ENCODE assay signal across 24 cellular contexts in genomic region chr15:33191641-33192040, GRCh38. TPM values are rescaled to one million over a fixed set of nuclear protein-coding genes. Genes with fewer than 3 reads are reported as not detected.
DNase-seq lines count a peak whose midpoint lies in the region; ATAC-seq, FAIRE-seq and TF ChIP-seq lines count a peak whose summit lies in the region.
"Had no signal": no experiment of that assay in that cellular context is flagged by ENCODE, and none has a peak within 500 bp of the region (broad histone marks: within the 10 kb centered on the region; RNA-seq: fewer than 3 reads in every experiment).

No MANE protein-coding gene starts in this region.

- no peak for TF ChIP-seq RAD21 in A549 (conservative IDR thresholded peaks at IDR 0.05 in 1 of 2, IDR thresholded peaks at IDR 0.05 in 1 of 2)

- DNase-seq in A549 (ENCODE audit: low read depth in 1 of 2, low spot score in 1 of 2) (no peak), D721Med (ENCODE audit: insufficient read length, low spot score) (no peak), NCI-H82 treated with DMSO at 0.1 percent for 48 hours (lab: John Stamatoyannopoulos, UW; ENCODE audit: unreplicated experiment) (peak; percentile 89), foreskin keratinocyte (peak; percentile 30 to 47), NCI-H1436 (lab: John Stamatoyannopoulos, UW) (no peak), pancreas (no peak), chondrocyte (ENCODE audit: low spot score) (no peak), GM12892 (ENCODE audit: insufficient read length) (no peak)
- DNase-seq: CD8-positive, alpha-beta memory T cell; DMS79 treated with DMSO at 0.1 percent for 48 hours; GF-D8; GM23248; H9; KBM-7; MV-4-11; NCI-H1105; NCI-H1694; NCI-H2081; NCI-H526 treated with DMSO at 0.1 percent for 48 hours; SIG-M5 had no signal

- no peak for TF ChIP-seq POLR2A in A549 (IDR thresholded peaks at IDR 0.05; ENCODE audit: low read length)
- TF ChIP-seq POLR2A in GM12892 (IDR thresholded peaks at IDR 0.05; ENCODE audit: low read depth, low read length) = no peak

- no peak overlapping the region for H3K27ac Mint-ChIP-seq in chondrocyte (ENCODE audit: unreplicated experiment)
- H3K27ac Mint-ChIP-seq: B cell; CD8-positive, alpha-beta memory T cell; H9 had no signal

- H3K4me1 Mint-ChIP-seq in chondrocyte (ENCODE audit: low read depth) = peaks cover 14% of the 10 kb centered on the region

- WGBS in A549 (ENCODE audit: missing lambda C conversion rate) = 53% methylated on average over 4 of the region's 4 CpGs
- WGBS in pancreas, 2 donors = 53 to 54% methylated on average over 4 of the region's 4 CpGs

- H3K4me3 Mint-ChIP-seq in chondrocyte (ENCODE audit: unreplicated experiment) = no peak overlapping the region
- H3K4me3 Mint-ChIP-seq: B cell; CD8-positive, alpha-beta memory T cell; H9 had no signal

- no peak for TF ChIP-seq CTCF in A549 (IDR thresholded peaks at IDR 0.05)
- no peak for TF ChIP-seq CTCF in D721Med (IDR thresholded peaks at IDR 0.05; ENCODE audit: insufficient read depth, missing control alignments)
- TF ChIP-seq CTCF in foreskin keratinocyte (conservative IDR thresholded peaks at IDR 0.05) = no peak
- no peak for TF ChIP-seq CTCF in pancreas (IDR thresholded peaks at IDR 0.05)
- no peak for TF ChIP-seq CTCF in chondrocyte (IDR thresholded peaks at IDR 0.05)

- TF ChIP-seq EP300 in A549 (IDR thresholded peaks at IDR 0.05) = no peak

- peaks cover 12% of the 10 kb centered on the region for H3K27me3 Mint-ChIP-seq in chondrocyte (ENCODE audit: low read depth)

- intact Hi-C loops in pancreas (cut with DNase I) = no loop called here

- POLR2A ChIA-PET in A549 (lab: Yijun Ruan, JAX) = no interaction called here

- FAIRE-seq in A549 (lab: Jason Lieb, UNC) (no peak), D721Med (lab: Jason Lieb, UNC) (peak; percentile 93), pancreas (lab: Jason Lieb, UNC) (no peak), GM12892 (lab: Jason Lieb, UNC) (no peak)
- FAIRE-seq: GM12891, RCC 7860 had no signal

- CTCF ChIA-PET in A549 (lab: Yijun Ruan, JAX) = interaction anchor here (0.5 to 4.9 kb wide), 6 partner anchors 9 to 105 kb away, joined by 3 to 21 read pairs (median 4); no protein-coding TSS in a partner anchor

- peaks cover 3% of the 10 kb centered on the region; the same call in 1 of the 3 replicates for H3K4me1 ChIP-seq in A549
- H3K4me1 ChIP-seq in foreskin keratinocyte = no peaks in the 10 kb centered on the region
- peaks cover 0 to 5% (median 0%) of the 10 kb centered on the region in 3 donors for H3K4me1 ChIP-seq in pancreas

- no peaks in the 10 kb centered on the region for H3K9me3 Mint-ChIP-seq in chondrocyte (ENCODE audit: low read depth)
- H3K9me3 Mint-ChIP-seq: H9 had no signal

- peaks cover 37% of the 10 kb centered on the region for H3K27me3 ChIP-seq in foreskin keratinocyte
- no peaks in the 10 kb centered on the region for H3K27me3 ChIP-seq in pancreas

- H3K36me3 ChIP-seq in pancreas = no peaks in the 10 kb centered on the region

- H3K4me3 ChIP-seq in A549 = no peak overlapping the region
- no peak overlapping the region for H3K4me3 ChIP-seq in pancreas
- H3K4me3 ChIP-seq: GM23248 had no signal

- ATAC-seq in A549 (no peak), foreskin keratinocyte (no peak), pancreas (no peak)

- H3K9me3 ChIP-seq in A549 (no peaks in the 10 kb centered on the region), pancreas (no peaks in the 10 kb centered on the region)

- H3K27ac ChIP-seq in A549 (no peak overlapping the region), foreskin keratinocyte (no peak overlapping the region), pancreas (no peak overlapping the region)
- H3K27ac ChIP-seq: C4-2B, GM23248 had no signal

- H3K4me2 ChIP-seq in A549 = no peak overlapping the region

- no peaks in the 10 kb centered on the region for H3K36me3 Mint-ChIP-seq in chondrocyte (ENCODE audit: low read depth)
- H3K36me3 Mint-ChIP-seq: CD8-positive, alpha-beta memory T cell had no signal

TF ChIP-seq in A549, 52 proteins besides CTCF, POLR2A, EP300 and RAD21:
- TF ChIP-seq MAFK (IDR thresholded peaks at IDR 0.05; ENCODE audit: partially characterized antibody) (peak; percentile 47), ELK1 (IDR thresholded peaks at IDR 0.05; ENCODE audit: low read depth, low read length) (no peak)

RNA-seq across cellular contexts. Expression of gene FMN1, which starts 2.9 kb away (rescaled TPM):
- polyA plus RNA-seq in A549 (2011; rRNA removed) (2.2 and 2.4 TPM in 2 replicates), A549 (2017; fragmentation: RNase III; extraction: RNeasy Plus Mini Kit Qiagen cat#74134 plus additional on column Dnase treatment) (0.45 to 0.61 TPM (median 0.53 TPM) in 3 replicates), foreskin keratinocyte (0.26 and 0.30 TPM in 2 replicates), pancreas (1 to 10 TPM; 1.9 to 2.3 TPM)
- polyA plus RNA-seq in A549 (2012; cell fraction: cytosol; rRNA removed) = 0.15 and 0.17 TPM in 2 replicates
- 0.11 and 0.23 TPM in 2 replicates for polyA plus RNA-seq in A549 (2012; cell fraction: nucleus; rRNA removed)
- polyA minus RNA-seq in A549 (2011; rRNA and poly(A)+ RNA removed) = 3.6 and 4.4 TPM in 2 replicates
- total RNA-seq in foreskin keratinocyte (1.7 TPM in 2 replicates), pancreas (10 to 100 TPM in 1 of 6 donors, 1 to 10 TPM in 5; 2.6 to 10.2 (median 4.1) TPM), chondrocyte (4.0 to 6.6 TPM (median 4.8 TPM) in 3 replicates)
- not detected for polyA plus RNA-seq in GM12892 (2012; ENCODE audit: missing spikeins)

Comparison
In these comparisons a context has a peak if more than half of its experiments do, and no peak if none do; other contexts are left out.
1. DNase-seq: peak in NCI-H82 treated with DMSO at 0.1 percent for 48 hours (single experiment) and foreskin keratinocyte (2 of 2); none in A549 (0 of 2), D721Med (single experiment), NCI-H1436 (single experiment), pancreas (0 of 6), chondrocyte (single experiment) and GM12892 (single experiment).